Comparison of ENCODE assay signal across 23 cellular contexts in genomic region chr2:190504912-190505311, GRCh38.
"Had no signal": no experiment of that assay in that cellular context is flagged by ENCODE, and none has a peak within 500 bp of the region (broad histone marks: within the 10 kb centered on the region; RNA-seq: fewer than 3 reads in every experiment).

No MANE protein-coding gene starts in this region.

- H3K27ac ChIP-seq: coronary artery, lower lobe of right lung, prostate gland, right atrium auricular region, sigmoid colon, thoracic aorta, vagina had no signal

- H3K4me3 Mint-ChIP-seq: effector memory CD8-positive, alpha-beta T cell; immature natural killer cell; naive thymus-derived CD8-positive, alpha-beta T cell; nephron progenitor cell; stimulated activated naive B cell treated with anti-CD40 and anti-IgM and Interleukin-4, amounts not matched to agents 10 μg/mL and 1 μg/mL and 100 μg/mL, for 72 hours; stimulated activated naive CD8-positive, alpha-beta T cell treated with anti-CD3 and anti-CD28 coated beads, Interleukin-15, Interleukin-2, amounts not matched to agents 100 ng/mL and 50 ng/mL, for 24 hours had no signal

- H3K9me3 ChIP-seq: lower lobe of right lung, prostate gland, right atrium auricular region, sigmoid colon, thoracic aorta, tibial nerve, vagina had no signal

- H3K27me3 ChIP-seq: right atrium auricular region, sigmoid colon, tibial nerve, vagina had no signal

- H3K4me3 ChIP-seq: coronary artery, lower lobe of right lung, prostate gland, right atrium auricular region, sigmoid colon, thoracic aorta, tibial nerve, vagina had no signal

- H3K9me3 Mint-ChIP-seq: effector memory CD8-positive, alpha-beta T cell; immature natural killer cell; naive thymus-derived CD8-positive, alpha-beta T cell; nephron progenitor cell; stimulated activated naive B cell treated with anti-CD40 and anti-IgM and Interleukin-4, amounts not matched to agents 10 μg/mL and 1 μg/mL and 100 μg/mL, for 72 hours; stimulated activated naive CD8-positive, alpha-beta T cell treated with anti-CD3 and anti-CD28 coated beads, Interleukin-15, Interleukin-2, amounts not matched to agents 100 ng/mL and 50 ng/mL, for 24 hours had no signal

- DNase-seq: dermis blood vessel endothelial cell; effector memory CD8-positive, alpha-beta T cell; hypothalamus; immature natural killer cell; left ventricle myocardium superior; lower lobe of right lung; naive thymus-derived CD8-positive, alpha-beta T cell; nephron progenitor cell; nucleus accumbens; sigmoid colon; stimulated activated CD4-positive, alpha-beta T cell treated with anti-CD3 and anti-CD28 coated beads, Interleukin-2, amount 100 ng/mL, for 24 hours; stimulated activated CD4-positive, alpha-beta T cell treated with anti-CD3 and anti-CD28 coated beads, Interleukin-4, amount 100 ng/mL, for 24 hours; stimulated activated naive B cell treated with anti-CD40 and anti-IgM and Interleukin-4, amounts not matched to agents 10 μg/mL and 1 μg/mL and 100 μg/mL, for 72 hours had no signal

- ATAC-seq: effector memory CD8-positive, alpha-beta T cell; left ventricle myocardium superior; lower lobe of right lung; naive thymus-derived CD8-positive, alpha-beta T cell; stimulated activated naive B cell treated with anti-CD40 and anti-IgM and Interleukin-4, amounts not matched to agents 10 μg/mL and 1 μg/mL and 100 μg/mL, for 72 hours had no signal

- H3K27ac Mint-ChIP-seq: nephron progenitor cell; stimulated activated naive CD8-positive, alpha-beta T cell treated with anti-CD3 and anti-CD28 coated beads, Interleukin-15, Interleukin-2, amounts not matched to agents 100 ng/mL and 50 ng/mL, for 24 hours had no signal

- FAIRE-seq: endometrium, frontal cortex, keratinocyte had no signal

- H3K4me1 ChIP-seq: lower lobe of right lung, prostate gland, right atrium auricular region, vagina had no signal

- H3K27me3 Mint-ChIP-seq: effector memory CD8-positive, alpha-beta T cell; naive thymus-derived CD8-positive, alpha-beta T cell; stimulated activated naive B cell treated with anti-CD40 and anti-IgM and Interleukin-4, amounts not matched to agents 10 μg/mL and 1 μg/mL and 100 μg/mL, for 72 hours; stimulated activated naive CD8-positive, alpha-beta T cell treated with anti-CD3 and anti-CD28 coated beads, Interleukin-15, Interleukin-2, amounts not matched to agents 100 ng/mL and 50 ng/mL, for 24 hours had no signal

- H3K36me3 ChIP-seq: prostate gland had no signal
